In genomic region chr20:6735913-6736845, GRCh38 we compare ENCODE assay signal across 1 cellular context.
TF ChIP-seq lines count a peak whose summit lies in the region.

No MANE protein-coding gene starts in this region.

TF ChIP-seq in WTC11, 78 proteins besides CTCF, POLR2A, EP300 and RAD21 (continued from another document):
- TF ChIP-seq PRDM15 (CRISPR knock-in tag; IDR thresholded peaks at IDR 0.05): no peak
